8 cellular contexts compared by ENCODE assay signal in genomic region chr6:142232206-142233044, GRCh38.
DNase-seq lines count a peak whose midpoint lies in the region; ATAC-seq and TF ChIP-seq lines count a peak whose summit lies in the region.
"Not testable (repeated sequence)": the region's sequence is repeated elsewhere in the genome, so short reads cannot be mapped to it uniquely, and the experiment has no call there.

No MANE protein-coding gene starts in this region.

- not testable (repeated sequence) for H3K9me3 Mint-ChIP-seq in activated naive CD4-positive, alpha-beta T cell treated with anti-CD3 and anti-CD28 coated beads, Interleukin-2, amount 50 U/mL, for 24 hours
- peaks cover 27% of the 10 kb centered on the region for H3K9me3 Mint-ChIP-seq in nephron progenitor cell
- H3K9me3 Mint-ChIP-seq in stimulated activated naive B cell treated with anti-CD40 and anti-IgM and Interleukin-4, amounts not matched to agents 10 μg/mL and 1 μg/mL and 100 μg/mL, for 72 hours, result peaks cover 10 to 25% of the 10 kb centered on the region in 2 donors

- not testable (repeated sequence) for H3K27me3 Mint-ChIP-seq in activated naive CD4-positive, alpha-beta T cell treated with anti-CD3 and anti-CD28 coated beads, Interleukin-2, amount 50 U/mL, for 24 hours; nephron progenitor cell (ENCODE audit: low read depth, poor library complexity); stimulated activated naive B cell treated with anti-CD40 and anti-IgM and Interleukin-4, amounts not matched to agents 10 μg/mL and 1 μg/mL and 100 μg/mL, for 72 hours

- not testable (repeated sequence) for H3K27ac ChIP-seq in WERI-Rb-1

- H3K4me1 Mint-ChIP-seq in activated naive CD4-positive, alpha-beta T cell treated with anti-CD3 and anti-CD28 coated beads, Interleukin-2, amount 50 U/mL, for 24 hours, result peaks cover 16% of the 10 kb centered on the region
- not testable (repeated sequence) for H3K4me1 Mint-ChIP-seq in nephron progenitor cell
- peaks cover 2 to 10% of the 10 kb centered on the region in 2 donors for H3K4me1 Mint-ChIP-seq in stimulated activated naive B cell treated with anti-CD40 and anti-IgM and Interleukin-4, amounts not matched to agents 10 μg/mL and 1 μg/mL and 100 μg/mL, for 72 hours

- H3K27ac Mint-ChIP-seq in activated naive CD4-positive, alpha-beta T cell treated with anti-CD3 and anti-CD28 coated beads, Interleukin-2, amount 50 U/mL, for 24 hours; stimulated activated naive B cell treated with anti-CD40 and anti-IgM and Interleukin-4, amounts not matched to agents 10 μg/mL and 1 μg/mL and 100 μg/mL, for 72 hours: not testable (repeated sequence)
- H3K27ac Mint-ChIP-seq in nephron progenitor cell, result peak overlapping the region; percentile 83

- not testable (repeated sequence) for H3K27me3 ChIP-seq in WERI-Rb-1 (ENCODE audit: insufficient read depth, low read depth, severe bottlenecking)

- TF ChIP-seq CTCF in WERI-Rb-1 (IDR thresholded peaks at IDR 0.05; ENCODE audit: low read depth, low read length) (peak; percentile 27; the same call in 1 of the 2 replicates), nephron progenitor cell (IDR thresholded peaks at IDR 0.05) (peak; percentile 49)

- not testable (repeated sequence) for H3K4me3 ChIP-seq in WERI-Rb-1 (ENCODE audit: low read depth, low read length)

- not testable (repeated sequence) for H3K36me3 ChIP-seq in WERI-Rb-1

- DNase-seq in EL, result peak; percentile 12
- DNase-seq in NCI-H345 (lab: John Stamatoyannopoulos, UW), result peak; percentile 47
- peak; percentile 38 for DNase-seq in WERI-Rb-1
- peak; percentile 36 for DNase-seq in glomerular endothelial cell (ENCODE audit: extremely low read depth, low read depth, low spot score)
- peak; percentile 35 for DNase-seq in nephron progenitor cell
- DNase-seq in stimulated activated naive B cell treated with anti-CD40 and anti-IgM and Interleukin-4, amounts not matched to agents 10 μg/mL and 1 μg/mL and 100 μg/mL, for 72 hours, result peak; percentile 1

- H3K36me3 Mint-ChIP-seq in activated naive CD4-positive, alpha-beta T cell treated with anti-CD3 and anti-CD28 coated beads, Interleukin-2, amount 50 U/mL, for 24 hours; nephron progenitor cell (ENCODE audit: low read depth); stimulated activated naive B cell treated with anti-CD40 and anti-IgM and Interleukin-4, amounts not matched to agents 10 μg/mL and 1 μg/mL and 100 μg/mL, for 72 hours: not testable (repeated sequence)

- not testable (repeated sequence) for H3K9me3 ChIP-seq in WERI-Rb-1 (ENCODE audit: severe bottlenecking)

- ATAC-seq in HG02763 (IDR thresholded peaks at IDR 0.05; ENCODE audit: unreplicated experiment), result peak; percentile 34
- ATAC-seq in stimulated activated naive B cell treated with anti-CD40 and anti-IgM and Interleukin-4, amounts not matched to agents 10 μg/mL and 1 μg/mL and 100 μg/mL, for 72 hours (replicated peaks), result peak; percentile 49 to 57

- peak overlapping the region; percentile 48 for H3K4me3 Mint-ChIP-seq in activated naive CD4-positive, alpha-beta T cell treated with anti-CD3 and anti-CD28 coated beads, Interleukin-2, amount 50 U/mL, for 24 hours
- not testable (repeated sequence) for H3K4me3 Mint-ChIP-seq in nephron progenitor cell
- H3K4me3 Mint-ChIP-seq in stimulated activated naive B cell treated with anti-CD40 and anti-IgM and Interleukin-4, amounts not matched to agents 10 μg/mL and 1 μg/mL and 100 μg/mL, for 72 hours, result peak overlapping the region in 1 of 2 donors; percentile 50
